22 cellular contexts compared by ENCODE assay signal in genomic region chr17:29388937-29389336, GRCh38. TPM values are rescaled to one million over a fixed set of nuclear protein-coding genes. Genes with fewer than 3 reads are reported as not detected.
DNase-seq lines count a peak whose midpoint lies in the region; ATAC-seq, FAIRE-seq and TF ChIP-seq lines count a peak whose summit lies in the region.
"Had no signal": no experiment of that assay in that cellular context is flagged by ENCODE, and none has a peak within 500 bp of the region (broad histone marks: within the 10 kb centered on the region; RNA-seq: fewer than 3 reads in every experiment).

No MANE protein-coding gene starts in this region.

- no peak overlapping the region for H3K27ac ChIP-seq in spleen

- WGBS in spleen, 5 donors, result 89 to 94% (median 91%) methylated on average over 9 of the region's 9 CpGs

- H3K36me3 ChIP-seq in spleen, result no peaks in the 10 kb centered on the region
- H3K36me3 ChIP-seq: esophagus squamous epithelium, Peyer's patch, sigmoid colon, thyroid gland had no signal

- peaks cover 27% of the 10 kb centered on the region for H3K4me1 Mint-ChIP-seq in activated CD4-positive, alpha-beta T cell treated with anti-CD3 and anti-CD28 coated beads for 36 hours
- peaks cover 31% of the 10 kb centered on the region for H3K4me1 Mint-ChIP-seq in activated T-helper 17 cell treated with anti-CD3 and anti-CD28 coated beads, Interleukin-2, amount 50 U/mL, for 72 hours
- H3K4me1 Mint-ChIP-seq in nephron progenitor cell, result peaks cover 34% of the 10 kb centered on the region

- POLR2A ChIA-PET in activated CD4-positive, alpha-beta T cell treated with anti-CD3 and anti-CD28 coated beads for 36 hours (lab: Charles Lee), result no interaction called here

- no peaks in the 10 kb centered on the region for H3K27me3 Mint-ChIP-seq in activated CD4-positive, alpha-beta T cell treated with anti-CD3 and anti-CD28 coated beads for 36 hours
- no peaks in the 10 kb centered on the region for H3K27me3 Mint-ChIP-seq in activated T-helper 17 cell treated with anti-CD3 and anti-CD28 coated beads, Interleukin-2, amount 50 U/mL, for 72 hours
- peaks cover 15% of the 10 kb centered on the region for H3K27me3 Mint-ChIP-seq in nephron progenitor cell (ENCODE audit: low read depth, poor library complexity)

- intact Hi-C loops in activated CD4-positive, alpha-beta T cell treated with anti-CD3 and anti-CD28 coated beads for 36 hours (cut with DNase I, micrococcal nuclease), result no loop called here
- intact Hi-C loops in spleen (cut with DNase I; ENCODE audit: low total_unique reads), result no loop called here

- TF ChIP-seq CTCF in nephron progenitor cell (IDR thresholded peaks at IDR 0.05), result no peak
- TF ChIP-seq CTCF in spleen (IDR thresholded peaks at IDR 0.05 in 8 of 11, conservative IDR thresholded peaks at IDR 0.05 in 3 of 11), result no peak

- peak; percentile 25 for DNase-seq in activated CD4-positive, alpha-beta T cell treated with anti-CD3 and anti-CD28 coated beads for 36 hours
- DNase-seq in activated CD4-positive, alpha-beta T cell treated with anti-CD3 and anti-CD28 coated beads, Interleukin-2, amount 50 U/mL, for 1 hour, result no peak
- DNase-seq in GM12891 (ENCODE audit: insufficient read length, low spot score), result no peak
- DNase-seq in nephron progenitor cell, result no peak
- no peak for DNase-seq in spleen
- DNase-seq in HuH-7 (ENCODE audit: low spot score), result no peak
- DNase-seq: 8988T; esophagus squamous epithelium; glutamatergic neuron; mesenchymal stem cell; NCI-H1105 treated with DMSO at 0.1 percent for 48 hours; NCI-H2171; occipital lobe; sigmoid colon; stimulated activated CD4-positive, alpha-beta T cell treated with anti-CD3 and anti-CD28 coated beads, Interleukin-4, amount 100 ng/mL, for 1 hour had no signal

- CTCF ChIA-PET in activated CD4-positive, alpha-beta T cell treated with anti-CD3 and anti-CD28 coated beads for 36 hours (lab: Charles Lee), result no interaction called here

- H3K4me3 ChIP-seq in spleen, result no peak overlapping the region

- TF ChIP-seq POLR2A in GM12891 (IDR thresholded peaks at IDR 0.05; ENCODE audit: low read depth, low read length) (no peak), spleen (IDR thresholded peaks at IDR 0.05) (no peak)

- peaks cover 19 to 42% (median 35%) of the 10 kb centered on the region in 6 donors for H3K4me1 ChIP-seq in spleen

- peaks cover 8% of the 10 kb centered on the region for H3K36me3 Mint-ChIP-seq in activated CD4-positive, alpha-beta T cell treated with anti-CD3 and anti-CD28 coated beads for 36 hours (ENCODE audit: low read depth)
- peaks cover 34% of the 10 kb centered on the region for H3K36me3 Mint-ChIP-seq in activated T-helper 17 cell treated with anti-CD3 and anti-CD28 coated beads, Interleukin-2, amount 50 U/mL, for 72 hours (ENCODE audit: low read depth)
- H3K36me3 Mint-ChIP-seq in nephron progenitor cell (ENCODE audit: low read depth), result peaks cover 5% of the 10 kb centered on the region

- no peaks in the 10 kb centered on the region for H3K9me3 Mint-ChIP-seq in activated CD4-positive, alpha-beta T cell treated with anti-CD3 and anti-CD28 coated beads for 36 hours (ENCODE audit: low read depth)
- no peaks in the 10 kb centered on the region for H3K9me3 Mint-ChIP-seq in activated T-helper 17 cell treated with anti-CD3 and anti-CD28 coated beads, Interleukin-2, amount 50 U/mL, for 72 hours
- H3K9me3 Mint-ChIP-seq in nephron progenitor cell, result no peaks in the 10 kb centered on the region
- H3K9me3 Mint-ChIP-seq: activated naive CD4-positive, alpha-beta T cell treated with anti-CD3 and anti-CD28 coated beads, Interleukin-2, amount 50 U/mL, for 72 hours had no signal

- H3K27me3 ChIP-seq in spleen (replicated peaks in 1 of 7), result no peaks in the 10 kb centered on the region
- H3K27me3 ChIP-seq: esophagus squamous epithelium, Peyer's patch, sigmoid colon, thyroid gland had no signal

- no peak for ATAC-seq in activated CD4-positive, alpha-beta T cell treated with anti-CD3 and anti-CD28 coated beads for 36 hours
- no peak for ATAC-seq in activated T-helper 17 cell treated with anti-CD3 and anti-CD28 coated beads, Interleukin-2, amount 50 U/mL, for 72 hours (replicated peaks)
- no peak for ATAC-seq in GM21723 (IDR thresholded peaks at IDR 0.05; ENCODE audit: unreplicated experiment)

- FAIRE-seq in GM12891 (lab: Jason Lieb, UNC), result peak; percentile 9
- FAIRE-seq: bronchial epithelial cell, TTC549 had no signal

- peak overlapping the region; percentile 81 for H3K4me3 Mint-ChIP-seq in activated CD4-positive, alpha-beta T cell treated with anti-CD3 and anti-CD28 coated beads for 36 hours
- peak overlapping the region; percentile 98 for H3K4me3 Mint-ChIP-seq in activated T-helper 17 cell treated with anti-CD3 and anti-CD28 coated beads, Interleukin-2, amount 50 U/mL, for 72 hours
- peak overlapping the region; percentile 30 for H3K4me3 Mint-ChIP-seq in nephron progenitor cell

- H3K27ac Mint-ChIP-seq in activated CD4-positive, alpha-beta T cell treated with anti-CD3 and anti-CD28 coated beads for 36 hours, result no peak overlapping the region
- H3K27ac Mint-ChIP-seq in activated T-helper 17 cell treated with anti-CD3 and anti-CD28 coated beads, Interleukin-2, amount 50 U/mL, for 72 hours, result no peak overlapping the region
- H3K27ac Mint-ChIP-seq in nephron progenitor cell, result no peak overlapping the region

- no peaks in the 10 kb centered on the region for H3K9me3 ChIP-seq in spleen
- H3K9me3 ChIP-seq: esophagus squamous epithelium, Peyer's patch, sigmoid colon, thyroid gland had no signal

TF ChIP-seq in GM12891, 5 proteins besides CTCF, POLR2A, EP300 and RAD21:
- TF ChIP-seq SPI1 (IDR thresholded peaks at IDR 0.05; ENCODE audit: low read depth, low read length) (no peak), POLR2AphosphoS5 (IDR thresholded peaks at IDR 0.05; ENCODE audit: low read depth, low read length) (no peak)

RNA-seq across cellular contexts. Expression of gene TAOK1, which starts 1.2 kb away (rescaled TPM):
- 10 to 100 TPM; 29.9 to 35.1 TPM for total RNA-seq in activated CD4-positive, alpha-beta T cell treated with anti-CD3 and anti-CD28 coated beads for 36 hours
- polyA plus RNA-seq in GM12891 (2012; ENCODE audit: low read depth, missing spikeins), result 5.6 TPM
- total RNA-seq in activated T-helper 17 cell treated with anti-CD3 and anti-CD28 coated beads, Interleukin-2, amount 50 U/mL, for 72 hours, result 10 to 100 TPM; 40.0 to 42.0 TPM
- total RNA-seq in spleen, result 10 to 100 TPM; 55.1 to 88.5 (median 67.3) TPM
- 1 to 10 TPM; 5.1 to 6.2 (median 5.3) TPM for polyA plus RNA-seq in spleen

Comparison
In these comparisons a context has a peak if more than half of its experiments do, and no peak if none do; other contexts are left out.
1. H3K4me3 Mint-ChIP-seq: peak in every context shown above with its lines; median percentile 98 in activated T-helper 17 cell treated with anti-CD3 and anti-CD28 coated beads, Interleukin-2, amount 50 U/mL, for 72 hours; 81 in activated CD4-positive, alpha-beta T cell treated with anti-CD3 and anti-CD28 coated beads for 36 hours; 30 in nephron progenitor cell.